ENCODE assay signal across 23 cellular contexts in genomic region chr5:105905392-105905791, GRCh38.
"Had no signal": no experiment of that assay in that cellular context is flagged by ENCODE, and none has a peak within 500 bp of the region (broad histone marks: within the 10 kb centered on the region; RNA-seq: fewer than 3 reads in every experiment).

No MANE protein-coding gene starts in this region.

- H3K27ac Mint-ChIP-seq: activated naive CD4-positive, alpha-beta T cell treated with anti-CD3 and anti-CD28 coated beads for 36 hours; activated naive CD8-positive, alpha-beta T cell treated with anti-CD3 and anti-CD28 coated beads, Interleukin-2, amount 50 U/mL, for 24 hours; activated T-helper 2 cell treated with anti-CD3 and anti-CD28 coated beads, Interferon-gamma antibody, Interleukin-2, Interleukin-4, amounts not matched to agents 10 μg/mL and 5 μg/mL and 100 μg/mL, durations not matched to agents 14 hours and 24 hours and 36 hours; endodermal cell; immature natural killer cell; natural killer cell treated with Interleukin-12 subunit alpha and Interleukin-12 subunit beta and Interleukin-15 and Interleukin-18, amount 100 ng/mL, for 72 hours; progenitor cell of endocrine pancreas; T-helper 2 cell treated with Interferon-gamma antibody and Interleukin-4, amounts not matched to agents 5 μg/mL and 100 μg/mL, for 36 hours had no signal

- H3K4me2 ChIP-seq: smooth muscle cell had no signal

- H3K4me3 ChIP-seq: ascending aorta, dorsolateral prefrontal cortex, right atrium auricular region, smooth muscle cell, tibial nerve, vagina had no signal

- H3K4me3 Mint-ChIP-seq: activated naive CD4-positive, alpha-beta T cell treated with anti-CD3 and anti-CD28 coated beads for 36 hours; activated naive CD8-positive, alpha-beta T cell treated with anti-CD3 and anti-CD28 coated beads, Interleukin-2, amount 50 U/mL, for 24 hours; endodermal cell; immature natural killer cell; natural killer cell treated with Interleukin-12 subunit alpha and Interleukin-12 subunit beta and Interleukin-15 and Interleukin-18, amount 100 ng/mL, for 72 hours; T-helper 2 cell treated with Interferon-gamma antibody and Interleukin-4, amounts not matched to agents 5 μg/mL and 100 μg/mL, for 36 hours had no signal

- H3K27me3 Mint-ChIP-seq: activated naive CD8-positive, alpha-beta T cell treated with anti-CD3 and anti-CD28 coated beads, Interleukin-2, amount 50 U/mL, for 24 hours; natural killer cell treated with Interleukin-12 subunit alpha and Interleukin-12 subunit beta and Interleukin-15 and Interleukin-18, amount 100 ng/mL, for 72 hours; progenitor cell of endocrine pancreas had no signal

- H3K36me3 Mint-ChIP-seq: immature natural killer cell; natural killer cell treated with Interleukin-12 subunit alpha and Interleukin-12 subunit beta and Interleukin-15 and Interleukin-18, amount 100 ng/mL, for 72 hours had no signal

- H3K9me3 Mint-ChIP-seq: endodermal cell had no signal

- H3K27ac ChIP-seq: ascending aorta, dorsolateral prefrontal cortex, right atrium auricular region, tibial nerve, vagina had no signal

- H3K4me1 Mint-ChIP-seq: activated naive CD8-positive, alpha-beta T cell treated with anti-CD3 and anti-CD28 coated beads, Interleukin-2, amount 50 U/mL, for 24 hours; endodermal cell; immature natural killer cell had no signal

- H3K9me3 ChIP-seq: ascending aorta, right atrium auricular region, tibial nerve, vagina had no signal

- H3K4me1 ChIP-seq: ascending aorta, right atrium auricular region, vagina had no signal

- H3K27me3 ChIP-seq: ascending aorta, dorsolateral prefrontal cortex, right atrium auricular region, tibial nerve, vagina had no signal

- DNase-seq: activated CD4-positive, alpha-beta T cell treated with anti-CD3 and anti-CD28 coated beads, Interleukin-2, amount 50 U/mL, for 48 hours; activated naive CD4-positive, alpha-beta T cell treated with anti-CD3 and anti-CD28 coated beads for 36 hours; activated naive CD8-positive, alpha-beta T cell treated with anti-CD3 and anti-CD28 coated beads, Interleukin-2, amount 50 U/mL, for 24 hours; dorsolateral prefrontal cortex; endodermal cell; erythroblast; head of caudate nucleus; immature natural killer cell; mesendoderm; nucleus accumbens; stimulated activated CD4-positive, alpha-beta T cell treated with anti-CD3 and anti-CD28 coated beads, Interleukin-4, amount 100 ng/mL, for 4 hours; stimulated activated CD8-positive, alpha-beta memory T cell treated with anti-CD3 and anti-CD28 coated beads, Interleukin-4, amount 100 ng/mL, for 48 hours; stimulated activated naive CD4-positive, alpha-beta T cell treated with Interleukin-2 at 50 U/mL for 16 hours; substantia nigra had no signal

- H3K36me3 ChIP-seq: ascending aorta, right atrium auricular region, tibial nerve, vagina had no signal
